ENCODE assay signal across 18 cellular contexts in the genomic region with DNA sequence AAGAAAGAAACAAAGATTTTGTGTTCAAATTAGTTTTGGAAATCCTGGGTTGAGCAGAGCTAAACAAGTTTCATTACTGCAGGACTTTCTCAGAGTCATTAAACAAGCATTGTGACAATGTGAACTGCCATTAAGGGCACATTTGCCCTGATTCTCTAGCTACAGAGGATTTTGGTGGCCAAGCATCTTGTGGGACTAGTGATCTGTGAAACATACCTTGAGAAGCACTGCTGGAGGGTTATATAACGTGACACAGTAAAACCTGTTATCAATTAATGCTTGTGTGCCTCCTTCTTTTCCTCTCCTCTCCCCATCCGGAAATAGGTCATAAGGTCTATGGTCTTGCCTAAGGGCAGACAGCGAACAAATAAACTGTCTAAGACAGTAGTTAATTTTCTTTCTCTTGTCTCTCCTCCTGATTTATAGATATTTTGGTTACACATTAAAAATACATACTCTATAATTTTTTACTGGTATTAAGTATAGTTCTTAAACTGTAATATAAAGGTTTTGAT.
"Had no signal": no experiment of that assay in that cellular context is flagged by ENCODE, and none has a peak within 500 bp of the region (broad histone marks: within the 10 kb centered on the region; RNA-seq: fewer than 3 reads in every experiment).

No MANE protein-coding gene starts in this region.

- H3K27ac ChIP-seq: esophagus squamous epithelium, psoas muscle, right lobe of liver, transverse colon, vagina had no signal

- H3K4me1 ChIP-seq: esophagus squamous epithelium, psoas muscle, transverse colon, vagina had no signal

- H3K27me3 ChIP-seq: esophagus squamous epithelium, right lobe of liver, transverse colon, vagina had no signal

- H3K4me2 ChIP-seq: smooth muscle cell had no signal

- ATAC-seq: activated CD8-positive, alpha-beta T cell treated with anti-CD3 and anti-CD28 coated beads, Interleukin-2, amount 10 ng/mL, durations not matched to agents 7 days and 5 days; activated T-cell treated with anti-CD3 and anti-CD28 coated beads, Interleukin-2, amount 50 U/mL, for 72 hours; natural killer cell treated with Interleukin-12 subunit alpha and Interleukin-12 subunit beta and Interleukin-15 and Interleukin-18, amount 100 ng/mL, for 72 hours; psoas muscle; right lobe of liver; stimulated activated naive CD8-positive, alpha-beta T cell treated with anti-CD3 and anti-CD28 coated beads, Interleukin-15, Interleukin-2, amounts not matched to agents 100 U/mL and 50 U/mL, for 24 hours had no signal

- H3K9me3 ChIP-seq: esophagus squamous epithelium, psoas muscle, right lobe of liver, transverse colon, vagina had no signal

- H3K4me3 ChIP-seq: esophagus squamous epithelium, psoas muscle, right lobe of liver, smooth muscle cell, transverse colon, vagina had no signal

- H3K36me3 ChIP-seq: esophagus squamous epithelium, right lobe of liver, transverse colon, vagina had no signal

- DNase-seq: activated CD4-positive, alpha-beta T cell treated with anti-CD3 and anti-CD28 coated beads, Interleukin-2, amount 10 ng/mL, durations not matched to agents 24 days and 14 days; activated CD4-positive, CD25-positive, alpha-beta regulatory T cell; activated CD8-positive, alpha-beta memory T cell treated with anti-CD3 and anti-CD28 coated beads, Interleukin-2, amount 50 U/mL, for 4 hours; activated CD8-positive, alpha-beta T cell treated with anti-CD3 and anti-CD28 coated beads, Interleukin-2, amount 10 ng/mL, durations not matched to agents 7 days and 5 days; activated gamma-delta T cell; activated T-cell treated with anti-CD3 and anti-CD28 coated beads, Interleukin-2, amount 50 U/mL, for 72 hours; amniotic stem cell; cortex of kidney; effector CD4-positive, alpha-beta T cell; esophagus squamous epithelium; mesenchymal stem cell; psoas muscle; right lobe of liver; stimulated activated naive CD8-positive, alpha-beta T cell treated with anti-CD3 and anti-CD28 coated beads, Interleukin-15, Interleukin-2, amounts not matched to agents 100 U/mL and 50 U/mL, for 24 hours; transverse colon had no signal
